In the genomic region with DNA sequence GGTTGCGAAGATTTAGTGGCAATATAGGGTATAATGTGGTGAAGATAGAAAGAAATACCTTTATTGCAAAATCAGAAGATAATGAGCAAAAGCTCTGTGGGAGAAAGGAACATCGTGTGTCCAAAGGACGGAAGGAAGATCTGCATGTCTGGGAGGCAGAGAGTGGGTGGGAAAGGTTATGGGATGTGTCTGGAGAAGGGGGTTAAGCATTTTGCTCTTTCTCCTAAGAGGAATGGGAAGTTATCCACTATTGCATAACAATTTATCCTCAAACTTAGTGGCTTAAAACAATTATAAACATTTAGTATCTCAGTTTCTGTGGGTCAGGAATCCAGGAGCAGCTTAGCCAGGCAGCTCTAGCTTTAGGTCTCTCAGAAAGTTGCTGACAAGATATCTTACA, we compare ENCODE assay signal across 13 cellular contexts.
DNase-seq lines count a peak whose midpoint lies in the region; ATAC-seq and TF ChIP-seq lines count a peak whose summit lies in the region.
"Had no signal": no experiment of that assay in that cellular context is flagged by ENCODE, and none has a peak within 500 bp of the region (broad histone marks: within the 10 kb centered on the region; RNA-seq: fewer than 3 reads in every experiment).

No MANE protein-coding gene starts in this region.

- H3K9me3 Mint-ChIP-seq in neural progenitor cell (peaks cover 11% of the 10 kb centered on the region), CD14-positive monocyte (peaks cover 0 to 8% (median 5%) of the 10 kb centered on the region in 7 donors)
- H3K9me3 Mint-ChIP-seq: CD4-positive, alpha-beta T cell had no signal

- H3K9me3 ChIP-seq in IMR-90 (ENCODE audit: control insufficient read depth, insufficient read depth, low read length): peaks cover 3% of the 10 kb centered on the region; the same call in 1 of the 2 replicates
- H3K9me3 ChIP-seq in hepatocyte (ENCODE audit: low read depth): no peaks in the 10 kb centered on the region
- H3K9me3 ChIP-seq in neural progenitor cell (ENCODE audit: low read depth): no peaks in the 10 kb centered on the region
- no peaks in the 10 kb centered on the region for H3K9me3 ChIP-seq in smooth muscle cell (replicated peaks; ENCODE audit: low read depth)
- no peaks in the 10 kb centered on the region for H3K9me3 ChIP-seq in left lung
- H3K9me3 ChIP-seq: HAP-1 had no signal

- no peak; the same call in 1 of the 2 replicates for ATAC-seq in IMR-90 (ENCODE audit: low read depth)
- no peak for ATAC-seq in GM18517 (IDR thresholded peaks at IDR 0.05; ENCODE audit: unreplicated experiment)
- no peak for ATAC-seq in left lung

- H4K8ac ChIP-seq in IMR-90 (ENCODE audit: low read depth in 2 of 2, low read length in 2 of 2): peak overlapping the region in 1 of 2 experiments; percentile 28; a peak in 2 of 4 replicates

- H3K36me3 ChIP-seq in IMR-90 (ENCODE audit: control insufficient read depth, insufficient read depth, low read length): no peaks in the 10 kb centered on the region
- no peaks in the 10 kb centered on the region for H3K36me3 ChIP-seq in hepatocyte (replicated peaks; ENCODE audit: insufficient read depth, low read depth)
- H3K36me3 ChIP-seq in neural progenitor cell: no peaks in the 10 kb centered on the region
- H3K36me3 ChIP-seq in smooth muscle cell (ENCODE audit: low read depth): no peaks in the 10 kb centered on the region
- H3K36me3 ChIP-seq in left lung: no peaks in the 10 kb centered on the region
- H3K36me3 ChIP-seq: BLaER1 treated with 17β-estradiol and CSF1 and Interleukin-3, amounts not matched to agents 10 nM and 100 nM; HAP-1 had no signal

- H2AK5ac ChIP-seq in IMR-90 (ENCODE audit: low read depth, low read length): peak overlapping the region; percentile 59; the same call in 1 of the 2 replicates

- CTCF ChIA-PET in IMR-90 (lab: Yijun Ruan, JAX): no interaction called here

- H4K20me1 ChIP-seq in IMR-90 (ENCODE audit: insufficient read depth, low read length) (no peaks in the 10 kb centered on the region), hepatocyte (ENCODE audit: insufficient read depth, poor library complexity, severe bottlenecking) (no peaks in the 10 kb centered on the region), neural progenitor cell (ENCODE audit: low read depth) (no peaks in the 10 kb centered on the region), smooth muscle cell (ENCODE audit: low read depth) (no peaks in the 10 kb centered on the region)
- H4K20me1 ChIP-seq: BLaER1 treated with 17β-estradiol and CSF1 and Interleukin-3, amounts not matched to agents 10 nM and 100 nM had no signal

- dilution Hi-C loops in IMR-90 (cut with HindIII; ENCODE audit: low sequenced_read_pairs, unreplicated experiment): no loop called here

- no peak for TF ChIP-seq RAD21 in IMR-90 (IDR thresholded peaks at IDR 0.05; ENCODE audit: low read length)

- no peak overlapping the region for H2AK9ac ChIP-seq in IMR-90 (replicated peaks; ENCODE audit: low read depth, low read length, poor library complexity)

- H3K14ac ChIP-seq in IMR-90 (replicated peaks; ENCODE audit: low read depth, low read length): peak overlapping the region; percentile 60; the same call in 1 of the 2 replicates

- 0 out of 2 replicates have a peak overlapping the region, but pooled peaks have one; percentile 19 for H3K23ac ChIP-seq in IMR-90 (ENCODE audit: low read depth, low read length)

- peak overlapping the region; percentile 52; the same call in 1 of the 2 replicates for H3K4me2 ChIP-seq in IMR-90 (ENCODE audit: low read depth, low read length)
- H3K4me2 ChIP-seq in hepatocyte: no peak overlapping the region
- no peak overlapping the region for H3K4me2 ChIP-seq in neural progenitor cell
- H3K4me2 ChIP-seq in smooth muscle cell: peak overlapping the region; percentile 50
- H3K4me2 ChIP-seq: BLaER1 treated with 17β-estradiol and CSF1 and Interleukin-3, amounts not matched to agents 10 nM and 100 nM had no signal

- H2BK120ac ChIP-seq in IMR-90 (ENCODE audit: low read depth, low read length): peak overlapping the region; percentile 85

- no peaks in the 10 kb centered on the region for H3K27me3 ChIP-seq in IMR-90 (ENCODE audit: control insufficient read depth, insufficient read depth, low read length)
- H3K27me3 ChIP-seq in hepatocyte: no peaks in the 10 kb centered on the region
- H3K27me3 ChIP-seq in neural progenitor cell: no peaks in the 10 kb centered on the region
- no peaks in the 10 kb centered on the region for H3K27me3 ChIP-seq in smooth muscle cell (ENCODE audit: low read depth)
- no peaks in the 10 kb centered on the region for H3K27me3 ChIP-seq in left lung
- H3K27me3 ChIP-seq: BLaER1 treated with 17β-estradiol and CSF1 and Interleukin-3, amounts not matched to agents 10 nM and 100 nM had no signal

- no peaks in the 10 kb centered on the region for H3K9me2 ChIP-seq in hepatocyte (replicated peaks; ENCODE audit: insufficient read depth)

- H3K9me1 ChIP-seq in IMR-90 (ENCODE audit: insufficient read depth, low read length): no peaks in the 10 kb centered on the region; the same call in 1 of the 2 replicates

- peak overlapping the region; percentile 97 for H3K18ac ChIP-seq in IMR-90 (ENCODE audit: low read depth, low read length)

- H3K79me2 ChIP-seq in hepatocyte (no peaks in the 10 kb centered on the region), neural progenitor cell (ENCODE audit: low read depth) (no peaks in the 10 kb centered on the region), smooth muscle cell (ENCODE audit: low read depth) (no peaks in the 10 kb centered on the region)

- H4K5ac ChIP-seq in IMR-90 (ENCODE audit: low read depth, low read length): peak overlapping the region; percentile 91

- peak overlapping the region; percentile 69; the same call in 1 of the 2 replicates for H3K27ac ChIP-seq in IMR-90 (ENCODE audit: insufficient read depth, low read length)
- peak overlapping the region; percentile 85 for H3K27ac ChIP-seq in hepatocyte
- peak overlapping the region; percentile 54 for H3K27ac ChIP-seq in neural progenitor cell
- peak overlapping the region; percentile 81 for H3K27ac ChIP-seq in smooth muscle cell (ENCODE audit: low read depth)
- H3K27ac ChIP-seq in left lung: no peak overlapping the region
- H3K27ac ChIP-seq: BLaER1 treated with 17β-estradiol and CSF1 and Interleukin-3, amounts not matched to agents 10 nM and 100 nM had no signal

- H3K27ac Mint-ChIP-seq in neural progenitor cell (no peak overlapping the region), CD14-positive monocyte (no peak overlapping the region)
- H3K27ac Mint-ChIP-seq: CD4-positive, alpha-beta T cell had no signal

- H3K9ac ChIP-seq in IMR-90 (ENCODE audit: low read depth, low read length) (no peak overlapping the region), neural progenitor cell (no peak overlapping the region), smooth muscle cell (ENCODE audit: low read depth) (peak overlapping the region; percentile 10)
- H3K9ac ChIP-seq: BLaER1 treated with 17β-estradiol and CSF1 and Interleukin-3, amounts not matched to agents 10 nM and 100 nM had no signal

- H3K27me3 Mint-ChIP-seq in neural progenitor cell (ENCODE audit: insufficient read depth, low read depth): peaks cover 9% of the 10 kb centered on the region
- peaks cover 0 to 3% (median 0%) of the 10 kb centered on the region in 3 donors for H3K27me3 Mint-ChIP-seq in CD14-positive monocyte (ENCODE audit: low read depth in 3 of 3)

- peak overlapping the region; percentile 70 for H2BK20ac ChIP-seq in IMR-90 (ENCODE audit: low read depth, low read length)

- peak overlapping the region; percentile 69 for H3K4ac ChIP-seq in IMR-90 (ENCODE audit: low read depth, low read length)

- TF ChIP-seq CTCF in IMR-90 (conservative IDR thresholded peaks at IDR 0.05; ENCODE audit: low read depth, low read length) (no peak), hepatocyte (IDR thresholded peaks at IDR 0.05; ENCODE audit: poor library complexity) (no peak), neural progenitor cell (IDR thresholded peaks at IDR 0.05) (no peak), smooth muscle cell (IDR thresholded peaks at IDR 0.05; ENCODE audit: borderline replicate concordance, insufficient read depth, poor library complexity, severe bottlenecking) (no peak), CD14-positive monocyte (IDR thresholded peaks at IDR 0.05) (no peak), left lung (IDR thresholded peaks at IDR 0.05) (no peak)

- in situ Hi-C loops in IMR-90 (cut with MboI; ENCODE audit: low sequenced_read_pairs): no loop called here

- H2BK15ac ChIP-seq in IMR-90 (ENCODE audit: low read depth, low read length): peak overlapping the region; percentile 85; the same call in 2 of the 3 replicates

- H2BK5ac ChIP-seq in IMR-90 (ENCODE audit: low read depth, low read length, poor library complexity, severe bottlenecking): no peak overlapping the region

- peak overlapping the region; percentile 58; the same call in 1 of the 2 replicates for H4K91ac ChIP-seq in IMR-90 (ENCODE audit: insufficient read depth, low read depth, low read length)

- intact Hi-C loops in IMR-90 (cut with micrococcal nuclease) (no loop called here), CD14-positive monocyte (cut with micrococcal nuclease) (no loop called here), left lung (cut with DNase I) (no loop called here)

- H3K4me3 ChIP-seq in IMR-90 (ENCODE audit: insufficient read depth, low read depth, low read length): no peak overlapping the region
- no peak overlapping the region for H3K4me3 ChIP-seq in hepatocyte
- no peak overlapping the region for H3K4me3 ChIP-seq in neural progenitor cell
- no peak overlapping the region for H3K4me3 ChIP-seq in smooth muscle cell
- H3K4me3 ChIP-seq in left lung: no peak overlapping the region
- H3K4me3 ChIP-seq: BLaER1 treated with 17β-estradiol and CSF1 and Interleukin-3, amounts not matched to agents 10 nM and 100 nM; HAP-1 had no signal

- no TSS peak for BruUV-seq in IMR-90 (replicated peaks; lab: Mats Ljungman, UMichigan)

- H3K56ac ChIP-seq in IMR-90 (ENCODE audit: extremely low read depth, insufficient read depth, low read length): no peak overlapping the region

- WGBS in IMR-90 (ENCODE audit: extremely low coverage in 2 of 2, insufficient read length in 1 of 2), 2 experiments: 100% methylated on average over 1 of the region's 3 CpGs
- 68% methylated on average over 3 of the region's 3 CpGs for WGBS in hepatocyte (ENCODE audit: low lambda C conversion rate, missing lambda C conversion rate)
- 43% methylated on average over 3 of the region's 3 CpGs for WGBS in smooth muscle cell (ENCODE audit: low lambda C conversion rate)

- H3K4me1 ChIP-seq in IMR-90 (ENCODE audit: control insufficient read depth, insufficient read depth, low read length) (peaks cover 17% of the 10 kb centered on the region), hepatocyte (ENCODE audit: insufficient read depth) (peaks cover 14% of the 10 kb centered on the region), neural progenitor cell (peaks cover 46% of the 10 kb centered on the region), smooth muscle cell (ENCODE audit: low read depth) (peaks cover 30% of the 10 kb centered on the region), left lung (peaks cover 0 to 12% of the 10 kb centered on the region in 2 donors)
- H3K4me1 ChIP-seq: BLaER1 treated with 17β-estradiol and CSF1 and Interleukin-3, amounts not matched to agents 10 nM and 100 nM; HAP-1 had no signal

- H3K79me1 ChIP-seq in IMR-90 (ENCODE audit: low read depth in 1 of 2, low read length in 2 of 2): no peaks in the 10 kb centered on the region

- H2AFZ ChIP-seq in IMR-90 (replicated peaks; ENCODE audit: low read length, poor library complexity) (no peak overlapping the region), hepatocyte (no peak overlapping the region), neural progenitor cell (replicated peaks) (no peak overlapping the region), smooth muscle cell (ENCODE audit: low read depth) (peak overlapping the region; percentile 26)

- peaks cover 24% of the 10 kb centered on the region for H3F3A ChIP-seq in neural progenitor cell (ENCODE audit: low read depth)
- peaks cover 7% of the 10 kb centered on the region for H3F3A ChIP-seq in smooth muscle cell (ENCODE audit: low read depth)

- peaks cover 5% of the 10 kb centered on the region for H3K36me3 Mint-ChIP-seq in neural progenitor cell
- peaks cover 0 to 3% of the 10 kb centered on the region in 2 donors for H3K36me3 Mint-ChIP-seq in CD14-positive monocyte

- TF ChIP-seq POLR2A in IMR-90 (IDR thresholded peaks at IDR 0.05; ENCODE audit: low read depth, low read length): no peak

- POLR2A ChIA-PET in IMR-90 (lab: Charles Lee; ENCODE audit: unreplicated experiment): interaction anchor here (0.5 kb wide), 1 partner anchor 259 kb away, joined by 11 read pairs; no protein-coding TSS in a partner anchor

- DNase-seq in IMR-90 (peak; percentile 27), hepatocyte (ENCODE audit: low spot score) (peak; percentile 19), neural progenitor cell (ENCODE audit: low spot score) (no peak), smooth muscle cell (lab: John Stamatoyannopoulos, UW; ENCODE audit: unreplicated experiment) (no peak), CD14-positive monocyte (ENCODE audit: low spot score) (no peak), left lung (no peak), NCI-H2029 (lab: John Stamatoyannopoulos, UW) (no peak)
- DNase-seq: ACHN; CD4-positive, alpha-beta T cell; DMS79 had no signal

- H3K4me1 Mint-ChIP-seq in neural progenitor cell (peaks cover 31% of the 10 kb centered on the region), CD14-positive monocyte (peaks cover 19% of the 10 kb centered on the region)

- no peak overlapping the region for H3K4me3 Mint-ChIP-seq in neural progenitor cell
- no peak overlapping the region for H3K4me3 Mint-ChIP-seq in CD14-positive monocyte
- H3K4me3 Mint-ChIP-seq: CD4-positive, alpha-beta T cell had no signal

Comparison
In these comparisons a context has a peak if more than half of its experiments do, and no peak if none do; other contexts are left out.
1. DNase-seq: peak in IMR-90 (single experiment) and hepatocyte (single experiment); none in neural progenitor cell (single experiment), smooth muscle cell (single experiment), CD14-positive monocyte (single experiment), left lung (0 of 2) and NCI-H2029 (single experiment).
2. H3K27ac ChIP-seq: peak in IMR-90 (single experiment), hepatocyte (single experiment), neural progenitor cell (single experiment) and smooth muscle cell (single experiment); none in left lung (0 of 2).
3. H3K4me2 ChIP-seq: peak in IMR-90 (single experiment) and smooth muscle cell (single experiment); none in hepatocyte (single experiment) and neural progenitor cell (single experiment).